ENCODE assay signal across 26 cellular contexts in genomic region chr1:109704173-109704572, GRCh38. TPM values are rescaled to one million over a fixed set of nuclear protein-coding genes. Genes with fewer than 3 reads are reported as not detected.
DNase-seq lines count a peak whose midpoint lies in the region; ATAC-seq, FAIRE-seq and TF ChIP-seq lines count a peak whose summit lies in the region.
"Had no signal": no experiment of that assay in that cellular context is flagged by ENCODE, and none has a peak within 500 bp of the region (broad histone marks: within the 10 kb centered on the region; RNA-seq: fewer than 3 reads in every experiment).

No MANE protein-coding gene starts in this region.

- no peak overlapping the region for H4K5ac ChIP-seq in H9 (ENCODE audit: insufficient read length, low read depth, low read length)

- DNase-seq in Ammon's horn (ENCODE audit: low spot score) (peak; percentile 0), H9 (no peak), GM12878 (ENCODE audit: low read depth, low spot score) (no peak), iPS-NIHi7 (ENCODE audit: extremely low spot score) (peak; percentile 22), kidney glomerular epithelial cell (lab: John Stamatoyannopoulos, UW) (no peak)
- DNase-seq in activated CD8-positive, alpha-beta T cell treated with anti-CD3 and anti-CD28 coated beads for 36 hours = no peak
- DNase-seq: activated CD4-positive, CD25-positive, alpha-beta regulatory T cell; activated naive CD8-positive, alpha-beta T cell treated with anti-CD3 and anti-CD28 coated beads for 36 hours; dorsolateral prefrontal cortex; MM.1S; NCI-H1930; NCI-H510A treated with DMSO at 0.1 percent for 48 hours; SHP77; stimulated activated naive CD8-positive, alpha-beta T cell treated with anti-CD3 and anti-CD28 coated beads, Interleukin-15, amount 100 ng/mL, for 72 hours had no signal

- H3K14ac ChIP-seq in H9 (ENCODE audit: insufficient read depth, low read length) = no peak overlapping the region

- no peaks in the 10 kb centered on the region for H3K27me3 ChIP-seq in H9 (ENCODE audit: insufficient read depth, low read length)
- H3K27me3 ChIP-seq in GM12878 (replicated peaks in 1 of 2; ENCODE audit: control insufficient read depth in 2 of 2, insufficient read depth in 2 of 2, low read length in 1 of 2) = no peaks in the 10 kb centered on the region
- H3K27me3 ChIP-seq: dorsolateral prefrontal cortex, esophagus muscularis mucosa had no signal

- no peak for TF ChIP-seq EP300 in GM12878 (IDR thresholded peaks at IDR 0.05; ENCODE audit: borderline replicate concordance in 1 of 2, control insufficient read depth in 1 of 2, low read depth in 2 of 2, low read length in 2 of 2)

- no TSS peak for BruUV-seq in GM12878 (replicated peaks; lab: Mats Ljungman, UMichigan)

- TF ChIP-seq RAD21 in GM12878 (IDR thresholded peaks at IDR 0.05; ENCODE audit: insufficient read depth, low read depth, low read length) = 0 out of 2 replicates have a peak, but pooled peaks have one; percentile 21

- no peak for TF ChIP-seq POLR2A in GM12878 (IDR thresholded peaks at IDR 0.05; ENCODE audit: low read depth, low read length)

- H3K4me1 Mint-ChIP-seq in H9 = peaks cover 0 to 3% of the 10 kb centered on the region in 2 experiments; a peak in 2 of 4 replicates
- no peaks in the 10 kb centered on the region for H3K4me1 Mint-ChIP-seq in activated CD8-positive, alpha-beta T cell treated with anti-CD3 and anti-CD28 coated beads for 36 hours (ENCODE audit: low read depth)
- H3K4me1 Mint-ChIP-seq: activated naive CD8-positive, alpha-beta T cell treated with anti-CD3 and anti-CD28 coated beads for 36 hours; brain; stimulated activated naive CD8-positive, alpha-beta T cell treated with anti-CD3 and anti-CD28 coated beads, Interleukin-15, amount 100 ng/mL, for 72 hours had no signal

- POLR2A ChIA-PET in GM12878 (lab: Charles Lee) = no interaction called here
- POLR2A ChIA-PET in activated CD8-positive, alpha-beta T cell treated with anti-CD3 and anti-CD28 coated beads for 36 hours (lab: Charles Lee) = no interaction called here

- H4K8ac ChIP-seq in H9 (replicated peaks; ENCODE audit: insufficient read length, low read depth, low read length) = no peak overlapping the region

- H2AFZ ChIP-seq in H9 (ENCODE audit: low read length) = no peak overlapping the region
- H2AFZ ChIP-seq in GM12878 (ENCODE audit: control insufficient read depth, low read depth, low read length) = no peak overlapping the region

- no peak overlapping the region for H3K4ac ChIP-seq in H9 (ENCODE audit: low read depth, low read length)

- H3K4me3 Mint-ChIP-seq in H9 = no peak overlapping the region
- H3K4me3 Mint-ChIP-seq in activated CD8-positive, alpha-beta T cell treated with anti-CD3 and anti-CD28 coated beads for 36 hours = no peak overlapping the region
- H3K4me3 Mint-ChIP-seq: activated naive CD8-positive, alpha-beta T cell treated with anti-CD3 and anti-CD28 coated beads for 36 hours; brain; stimulated activated naive CD8-positive, alpha-beta T cell treated with anti-CD3 and anti-CD28 coated beads, Interleukin-15, amount 100 ng/mL, for 72 hours; T-helper 1 cell treated with Interleukin-12 subunit alpha and Interleukin-12 subunit beta and Interleukin-4 antibody, amounts not matched to agents 30 μg/mL and 1 μg/mL, for 36 hours had no signal

- no peak overlapping the region for H4K91ac ChIP-seq in H9 (ENCODE audit: insufficient read length, low read depth, low read length)

- in situ Hi-C loops in GM12878 (cut with MboI) = no loop called here

- WGBS in H9 (ENCODE audit: extremely low coverage, insufficient read length, low lambda C conversion rate) = no CpG with 5 or more reads among the region's 8 CpGs
- 55% methylated on average over 8 of the region's 8 CpGs for WGBS in GM12878 (ENCODE audit: insufficient coverage, insufficient replicate concordance, low lambda C conversion rate, missing lambda C conversion rate)

- FAIRE-seq in GM12878 (lab: Jason Lieb, UNC) = no peak
- FAIRE-seq: GM12892 had no signal

- no peaks in the 10 kb centered on the region for H3K9me3 ChIP-seq in H9 (ENCODE audit: control insufficient read depth, low read depth, low read length)
- H3K9me3 ChIP-seq in GM12878 (replicated peaks; ENCODE audit: control insufficient read depth, insufficient read depth, low read length) = peaks cover 1% of the 10 kb centered on the region; the same call in 2 of the 3 replicates
- H3K9me3 ChIP-seq: esophagus muscularis mucosa had no signal

- no peak overlapping the region for H3K4me2 ChIP-seq in H9 (ENCODE audit: insufficient read depth, insufficient read length, low read length)
- no peak overlapping the region for H3K4me2 ChIP-seq in GM12878 (ENCODE audit: control insufficient read depth, insufficient read depth)

- H3K56ac ChIP-seq in H9 (ENCODE audit: insufficient read length, low read depth, low read length) = no peak overlapping the region

- H3K27ac ChIP-seq in H9 (ENCODE audit: insufficient read length, low read depth, low read length) (no peak overlapping the region), GM12878 (ENCODE audit: control insufficient read depth, insufficient read depth) (no peak overlapping the region)
- H3K27ac ChIP-seq: dorsolateral prefrontal cortex, esophagus muscularis mucosa had no signal

- H2BK12ac ChIP-seq in H9 (ENCODE audit: insufficient read length, low read depth, low read length) = no peak overlapping the region

- H3K9me3 Mint-ChIP-seq in H9 = peaks cover 19 to 32% of the 10 kb centered on the region in 2 experiments
- peaks cover 14% of the 10 kb centered on the region for H3K9me3 Mint-ChIP-seq in activated CD8-positive, alpha-beta T cell treated with anti-CD3 and anti-CD28 coated beads for 36 hours

- H3K79me2 ChIP-seq in H9 (ENCODE audit: insufficient read depth, low read length) (no peaks in the 10 kb centered on the region), GM12878 (ENCODE audit: control insufficient read depth, insufficient read depth, low read length) (no peaks in the 10 kb centered on the region)

- no peak overlapping the region for H2BK120ac ChIP-seq in H9 (ENCODE audit: low read depth, low read length, poor library complexity, severe bottlenecking)

- intact Hi-C loops in GM12878 (cut with micrococcal nuclease; ENCODE audit: unreplicated experiment) = no loop called here
- intact Hi-C loops in activated CD8-positive, alpha-beta T cell treated with anti-CD3 and anti-CD28 coated beads for 36 hours (cut with micrococcal nuclease) = no loop called here

- peaks cover 7 to 21% (median 9%) of the 10 kb centered on the region in 3 experiments; a peak in 6 of 7 replicates for H3K36me3 Mint-ChIP-seq in H9 (ENCODE audit: insufficient read depth in 1 of 3, low read depth in 3 of 3)
- H3K36me3 Mint-ChIP-seq in activated CD8-positive, alpha-beta T cell treated with anti-CD3 and anti-CD28 coated beads for 36 hours (ENCODE audit: low read depth) = peaks cover 9% of the 10 kb centered on the region
- H3K36me3 Mint-ChIP-seq: activated naive CD8-positive, alpha-beta T cell treated with anti-CD3 and anti-CD28 coated beads for 36 hours had no signal

- no peak overlapping the region for H2AK5ac ChIP-seq in H9 (ENCODE audit: insufficient read length, low read length)

- H3K27ac Mint-ChIP-seq in H9 = no peak overlapping the region
- no peak overlapping the region for H3K27ac Mint-ChIP-seq in activated CD8-positive, alpha-beta T cell treated with anti-CD3 and anti-CD28 coated beads for 36 hours
- H3K27ac Mint-ChIP-seq: activated naive CD8-positive, alpha-beta T cell treated with anti-CD3 and anti-CD28 coated beads for 36 hours; brain; stimulated activated naive CD8-positive, alpha-beta T cell treated with anti-CD3 and anti-CD28 coated beads, Interleukin-15, amount 100 ng/mL, for 72 hours; T-helper 1 cell treated with Interleukin-12 subunit alpha and Interleukin-12 subunit beta and Interleukin-4 antibody, amounts not matched to agents 30 μg/mL and 1 μg/mL, for 36 hours had no signal

- no peak overlapping the region for H2BK5ac ChIP-seq in H9 (ENCODE audit: insufficient read length, low read length)

- SMC1A ChIA-PET in GM12878 (lab: Charles Lee; ENCODE audit: uncharacterized antibody, unreplicated experiment) = no interaction called here

- CTCF ChIA-PET in GM12878 (lab: Yijun Ruan, JAX) = interaction anchor here (0.6 to 0.9 kb wide), 3 partner anchors 61 to 66 kb away, joined by 3 read pairs; no protein-coding TSS in a partner anchor
- CTCF ChIA-PET in activated CD8-positive, alpha-beta T cell treated with anti-CD3 and anti-CD28 coated beads for 36 hours (lab: Charles Lee) = interaction anchor here (1.0 kb wide), 1 partner anchor 210 kb away, joined by 3 read pairs; the partner anchor contains the start of gene CYB561D1

- H3K9ac ChIP-seq in H9 (ENCODE audit: extremely low read depth, insufficient read length, low read length) (no peak overlapping the region), GM12878 (ENCODE audit: control insufficient read depth, insufficient read depth, low read length) (no peak overlapping the region)

- no peak overlapping the region for H3K4me3 ChIP-seq in GM12878
- H3K4me3 ChIP-seq: dorsolateral prefrontal cortex, esophagus muscularis mucosa, lung had no signal

- RAD21 ChIA-PET in GM12878 (lab: Charles Lee; ENCODE audit: unreplicated experiment) = interaction anchor here (1.0 kb wide), 1 partner anchor 64 kb away, joined by 3 read pairs; no protein-coding TSS in a partner anchor

- no peak for ATAC-seq in GM12878
- ATAC-seq in activated CD8-positive, alpha-beta T cell treated with anti-CD3 and anti-CD28 coated beads for 36 hours = no peak
- ATAC-seq in HG03196 (IDR thresholded peaks at IDR 0.05; ENCODE audit: unreplicated experiment) = no peak
- ATAC-seq in HG03097 (IDR thresholded peaks at IDR 0.05; ENCODE audit: low FRiP score, unreplicated experiment) = no peak
- ATAC-seq: sciatic nerve; stimulated activated naive CD8-positive, alpha-beta T cell treated with anti-CD3 and anti-CD28 coated beads, Interleukin-15, amount 100 ng/mL, for 72 hours had no signal

- no peaks in the 10 kb centered on the region for H3K23me2 ChIP-seq in H9 (ENCODE audit: insufficient read length, low read depth, low read length, poor library complexity, severe bottlenecking)

- H4K20me1 ChIP-seq in H9 (ENCODE audit: control insufficient read depth, insufficient read depth, insufficient read length) (no peaks in the 10 kb centered on the region), GM12878 (ENCODE audit: control insufficient read depth, insufficient read depth) (no peaks in the 10 kb centered on the region)

- TF ChIP-seq CTCF in H9 (conservative IDR thresholded peaks at IDR 0.05) (peak; percentile 43; the same call in 2 of the 3 replicates), GM12878 (IDR thresholded peaks at IDR 0.05 in 2 of 3, conservative IDR thresholded peaks at IDR 0.05 in 1 of 3; ENCODE audit: control insufficient read depth in 2 of 3, extremely low read depth in 1 of 3, insufficient read depth in 1 of 3, low read depth in 3 of 3, low read length in 3 of 3) (peak in 1 of 3 experiments; percentile 6; a peak in 2 of 6 replicates)
- no peak for TF ChIP-seq CTCF in activated CD8-positive, alpha-beta T cell treated with anti-CD3 and anti-CD28 coated beads for 36 hours (IDR thresholded peaks at IDR 0.05)

- H3K18ac ChIP-seq in H9 (ENCODE audit: insufficient read length, low read depth, low read length) = no peak overlapping the region

- no peak overlapping the region for H3K23ac ChIP-seq in H9 (ENCODE audit: insufficient read length, low read depth, low read length)

- H3K27me3 Mint-ChIP-seq in H9 (ENCODE audit: low read depth) = peaks cover 13% of the 10 kb centered on the region
- H3K27me3 Mint-ChIP-seq in activated CD8-positive, alpha-beta T cell treated with anti-CD3 and anti-CD28 coated beads for 36 hours = no peaks in the 10 kb centered on the region
- H3K27me3 Mint-ChIP-seq: stimulated activated naive CD8-positive, alpha-beta T cell treated with anti-CD3 and anti-CD28 coated beads, Interleukin-15, amount 100 ng/mL, for 72 hours had no signal

- no peak overlapping the region for H2BK15ac ChIP-seq in H9 (ENCODE audit: low read depth, low read length)

- H3K4me1 ChIP-seq in H9 (ENCODE audit: insufficient read depth, low read length) = no peaks in the 10 kb centered on the region
- H3K4me1 ChIP-seq in GM12878 (ENCODE audit: control insufficient read depth, insufficient read depth, low read length) = no peaks in the 10 kb centered on the region
- H3K4me1 ChIP-seq: esophagus muscularis mucosa had no signal

- H3T11ph ChIP-seq in H9 (ENCODE audit: low read length) = no peak overlapping the region

- no peaks in the 10 kb centered on the region for H3K36me3 ChIP-seq in GM12878 (ENCODE audit: control insufficient read depth in 2 of 2, insufficient read depth in 2 of 2, low read length in 1 of 2)
- H3K36me3 ChIP-seq: esophagus muscularis mucosa had no signal

- H2BK20ac ChIP-seq in H9 (ENCODE audit: low read depth, low read length, poor library complexity, severe bottlenecking) = no peak overlapping the region

- H3K79me1 ChIP-seq in H9 (ENCODE audit: insufficient read depth, low read depth, low read length, poor library complexity, severe bottlenecking) = no peaks in the 10 kb centered on the region

RNA-seq across cellular contexts. Expression of gene GSTM5, which starts 7.9 kb away (rescaled TPM):
- total RNA-seq in H9 (2021) (not detected in 2 replicates), GM12878 (2014; rRNA removed) (0.28 TPM in 1 of 2 replicates, not detected in the other), GM12878 (2014; rRNA removed; fragmentation: Illumina TruSeq; extraction: Trizol) (0.13 and 0.18 TPM in 2 replicates), GM12878 (2021) (0.26 and 0.40 TPM in 2 replicates)
- total RNA-seq in GM12878 (2013; cell fraction: nucleolus; rRNA removed) = 1.5 and 2.6 TPM in 2 replicates
- 1.1 TPM for polyA plus RNA-seq in GM12878 (2011; ENCODE audit: low read depth)
- polyA plus RNA-seq in GM12878 (2011; rRNA removed) (0.10 and 0.23 TPM in 2 replicates), GM12878 (2014; fragmentation: Illumina TruSeq; extraction: Trizol) (0.34 and 0.92 TPM in 2 replicates), GM12878 (2014; fragmentation: Nextera tagmentation; extraction: Ambion mirVana) (under 1 TPM; 0.24 to 0.32 TPM), GM12878 (2014; rRNA removed) (0.19 and 0.27 TPM in 2 replicates), GM12878 (2016; fragmentation: Nextera tagmentation; extraction: Ambion mirVana) (under 1 TPM in 1 of 2 experiments, not detected in 1; 0.37 TPM)
- 0.09 and 0.15 TPM in 2 replicates for polyA plus RNA-seq in GM12878 (2011; cell fraction: cytosol; rRNA removed)
- 0.16 and 0.28 TPM in 2 replicates for polyA plus RNA-seq in GM12878 (2011; cell fraction: nucleus; rRNA removed)
- 1.0 and 1.2 TPM in 2 replicates for polyA plus RNA-seq in GM12878 (2012)
- 0.15 and 0.36 TPM in 2 replicates for polyA minus RNA-seq in GM12878 (2011; rRNA and poly(A)+ RNA removed)
- polyA minus RNA-seq in GM12878 (2011; cell fraction: cytosol; rRNA and poly(A)+ RNA removed) = not detected in 2 replicates
- polyA minus RNA-seq in GM12878 (2011; cell fraction: nucleus; rRNA and poly(A)+ RNA removed) = 0.24 and 1.2 TPM in 2 replicates
- total RNA-seq in activated CD8-positive, alpha-beta T cell treated with anti-CD3 and anti-CD28 coated beads for 36 hours = under 1 TPM; 0.49 to 0.50 TPM
- total RNA-seq: glomerular endothelial cell, myocyte had no signal

RNA-seq across cellular contexts. Expression of gene GSTM1, which starts 16.6 kb away (rescaled TPM):
- total RNA-seq in H9 (2021) (19.5 and 20.7 TPM in 2 replicates), GM12878 (2014; rRNA removed) (16.0 and 16.6 TPM in 2 replicates), GM12878 (2014; rRNA removed; fragmentation: Illumina TruSeq; extraction: Trizol) (21.3 and 21.4 TPM in 2 replicates), GM12878 (2021) (32.4 and 33.5 TPM in 2 replicates)
- total RNA-seq in GM12878 (2013; cell fraction: nucleolus; rRNA removed) = 18.1 and 24.5 TPM in 2 replicates
- polyA plus RNA-seq in GM12878 (2011; ENCODE audit: low read depth) = 45.6 TPM
- polyA plus RNA-seq in GM12878 (2011; rRNA removed) (21.0 and 38.6 TPM in 2 replicates), GM12878 (2014; fragmentation: Illumina TruSeq; extraction: Trizol) (40.9 and 60.1 TPM in 2 replicates), GM12878 (2014; fragmentation: Nextera tagmentation; extraction: Ambion mirVana) (10 to 100 TPM; 66.7 to 75.6 TPM), GM12878 (2014; rRNA removed) (36.6 and 39.1 TPM in 2 replicates), GM12878 (2016; fragmentation: Nextera tagmentation; extraction: Ambion mirVana) (10 to 100 TPM; 54.1 to 56.6 TPM)
- 55.3 and 58.1 TPM in 2 replicates for polyA plus RNA-seq in GM12878 (2011; cell fraction: cytosol; rRNA removed)
- 23.7 and 32.3 TPM in 2 replicates for polyA plus RNA-seq in GM12878 (2011; cell fraction: nucleus; rRNA removed)
- polyA plus RNA-seq in GM12878 (2012) = 45.2 and 55.4 TPM in 2 replicates
- polyA minus RNA-seq in GM12878 (2011; rRNA and poly(A)+ RNA removed) = 27.6 and 38.4 TPM in 2 replicates
- polyA minus RNA-seq in GM12878 (2011; cell fraction: cytosol; rRNA and poly(A)+ RNA removed) = 7.6 and 8.4 TPM in 2 replicates
- 8.7 and 12.6 TPM in 2 replicates for polyA minus RNA-seq in GM12878 (2011; cell fraction: nucleus; rRNA and poly(A)+ RNA removed)
- total RNA-seq in activated CD8-positive, alpha-beta T cell treated with anti-CD3 and anti-CD28 coated beads for 36 hours = 10 to 100 TPM; 47.9 to 49.6 TPM
- total RNA-seq: activated naive CD8-positive, alpha-beta T cell treated with anti-CD3 and anti-CD28 coated beads for 36 hours; glomerular endothelial cell; lung; osteoblast; urinary bladder had no signal

RNA-seq across cellular contexts. Expression of gene GSTM2, which starts 36.3 kb away (rescaled TPM):
- 14.9 and 15.3 TPM in 2 replicates for total RNA-seq in H9 (2021)
- total RNA-seq in GM12878 (2013; cell fraction: nucleolus; rRNA removed) = 67.1 and 70.5 TPM in 2 replicates
- 10.5 and 11.4 TPM in 2 replicates for total RNA-seq in GM12878 (2014; rRNA removed)
- total RNA-seq in GM12878 (2014; rRNA removed; fragmentation: Illumina TruSeq; extraction: Trizol) = 9.9 and 13.5 TPM in 2 replicates
- 21.6 and 23.3 TPM in 2 replicates for total RNA-seq in GM12878 (2021)
- 68.5 TPM for polyA plus RNA-seq in GM12878 (2011; ENCODE audit: low read depth)
- polyA plus RNA-seq in GM12878 (2011; rRNA removed) = 4.8 and 8.3 TPM in 2 replicates
- 6.3 and 7.1 TPM in 2 replicates for polyA plus RNA-seq in GM12878 (2011; cell fraction: cytosol; rRNA removed)
- polyA plus RNA-seq in GM12878 (2011; cell fraction: nucleus; rRNA removed) = 46.8 and 76.5 TPM in 2 replicates
- polyA plus RNA-seq in GM12878 (2012) = 62.3 and 69.9 TPM in 2 replicates
- polyA plus RNA-seq in GM12878 (2014; fragmentation: Illumina TruSeq; extraction: Trizol) = 31.8 and 32.0 TPM in 2 replicates
- 10 to 100 TPM; 29.6 to 30.4 TPM for polyA plus RNA-seq in GM12878 (2014; fragmentation: Nextera tagmentation; extraction: Ambion mirVana)
- 28.1 and 32.3 TPM in 2 replicates for polyA plus RNA-seq in GM12878 (2014; rRNA removed)
- polyA plus RNA-seq in GM12878 (2016; fragmentation: Nextera tagmentation; extraction: Ambion mirVana) = 10 to 100 TPM; 12.7 to 17.1 TPM
- polyA minus RNA-seq in GM12878 (2011; rRNA and poly(A)+ RNA removed) = 3.0 and 4.2 TPM in 2 replicates
- polyA minus RNA-seq in GM12878 (2011; cell fraction: cytosol; rRNA and poly(A)+ RNA removed) = 1.1 TPM in 1 of 2 replicates, not detected in the other
- polyA minus RNA-seq in GM12878 (2011; cell fraction: nucleus; rRNA and poly(A)+ RNA removed) = 5.8 and 6.2 TPM in 2 replicates
- 10 to 100 TPM; 13.6 to 16.2 TPM for total RNA-seq in activated CD8-positive, alpha-beta T cell treated with anti-CD3 and anti-CD28 coated beads for 36 hours

RNA-seq across cellular contexts. Expression of gene GSTM3, which starts 36.7 kb away (rescaled TPM):
- total RNA-seq in H9 (2021) (2.7 and 3.5 TPM in 2 replicates), GM12878 (2014; rRNA removed) (not detected in 2 replicates), GM12878 (2014; rRNA removed; fragmentation: Illumina TruSeq; extraction: Trizol) (not detected in 2 replicates), GM12878 (2021) (not detected in 2 replicates)
- total RNA-seq in GM12878 (2013; cell fraction: nucleolus; rRNA removed) = not detected in 2 replicates
- 4.7 TPM for polyA plus RNA-seq in GM12878 (2011; ENCODE audit: low read depth)
- polyA plus RNA-seq in GM12878 (2011; rRNA removed) (not detected in 2 replicates), GM12878 (2014; fragmentation: Illumina TruSeq; extraction: Trizol) (not detected in 2 replicates), GM12878 (2014; fragmentation: Nextera tagmentation; extraction: Ambion mirVana) (not detected), GM12878 (2014; rRNA removed) (not detected in 2 replicates), GM12878 (2016; fragmentation: Nextera tagmentation; extraction: Ambion mirVana) (not detected)
- not detected in 2 replicates for polyA plus RNA-seq in GM12878 (2011; cell fraction: cytosol; rRNA removed)
- not detected in 2 replicates for polyA plus RNA-seq in GM12878 (2011; cell fraction: nucleus; rRNA removed)
- polyA plus RNA-seq in GM12878 (2012) = 3.0 and 5.6 TPM in 2 replicates
- polyA minus RNA-seq in GM12878 (2011; rRNA and poly(A)+ RNA removed) = not detected in 2 replicates
- 2.0 TPM in 1 of 2 replicates, not detected in the other for polyA minus RNA-seq in GM12878 (2011; cell fraction: cytosol; rRNA and poly(A)+ RNA removed)
- 0.29 TPM in 1 of 2 replicates, not detected in the other for polyA minus RNA-seq in GM12878 (2011; cell fraction: nucleus; rRNA and poly(A)+ RNA removed)
- total RNA-seq in activated CD8-positive, alpha-beta T cell treated with anti-CD3 and anti-CD28 coated beads for 36 hours = 10 to 100 TPM; 40.8 to 42.0 TPM

RNA-seq across cellular contexts. Expression of gene GSTM4, which starts 48.3 kb away (rescaled TPM):
- total RNA-seq in H9 (2021) (22.0 and 24.6 TPM in 2 replicates), GM12878 (2014; rRNA removed) (14.3 and 15.1 TPM in 2 replicates), GM12878 (2014; rRNA removed; fragmentation: Illumina TruSeq; extraction: Trizol) (13.6 and 14.5 TPM in 2 replicates), GM12878 (2021) (20.4 and 21.4 TPM in 2 replicates)
- total RNA-seq in GM12878 (2013; cell fraction: nucleolus; rRNA removed) = 48.3 and 51.3 TPM in 2 replicates
- polyA plus RNA-seq in GM12878 (2011; ENCODE audit: low read depth) = 16.5 TPM
- polyA plus RNA-seq in GM12878 (2011; rRNA removed) (23.0 and 37.2 TPM in 2 replicates), GM12878 (2014; fragmentation: Illumina TruSeq; extraction: Trizol) (25.8 and 31.7 TPM in 2 replicates), GM12878 (2014; fragmentation: Nextera tagmentation; extraction: Ambion mirVana) (10 to 100 TPM; 16.9 to 17.0 TPM), GM12878 (2014; rRNA removed) (25.3 and 26.8 TPM in 2 replicates), GM12878 (2016; fragmentation: Nextera tagmentation; extraction: Ambion mirVana) (10 to 100 TPM; 25.6 to 27.7 TPM)
- 34.1 and 36.8 TPM in 2 replicates for polyA plus RNA-seq in GM12878 (2011; cell fraction: cytosol; rRNA removed)
- 35.2 and 44.5 TPM in 2 replicates for polyA plus RNA-seq in GM12878 (2011; cell fraction: nucleus; rRNA removed)
- 17.4 and 19.3 TPM in 2 replicates for polyA plus RNA-seq in GM12878 (2012)
- polyA minus RNA-seq in GM12878 (2011; rRNA and poly(A)+ RNA removed) = 18.4 and 20.5 TPM in 2 replicates
- 8.7 and 11.6 TPM in 2 replicates for polyA minus RNA-seq in GM12878 (2011; cell fraction: cytosol; rRNA and poly(A)+ RNA removed)
- polyA minus RNA-seq in GM12878 (2011; cell fraction: nucleus; rRNA and poly(A)+ RNA removed) = 20.7 and 26.0 TPM in 2 replicates
- 10 to 100 TPM in 1 of 2 experiments, 1 to 10 TPM in 1; 8.3 to 10.5 TPM for total RNA-seq in activated CD8-positive, alpha-beta T cell treated with anti-CD3 and anti-CD28 coated beads for 36 hours

Comparison
In these comparisons a context has a peak if more than half of its experiments do, and no peak if none do; other contexts are left out.
1. DNase-seq: peak in Ammon's horn (single experiment) and iPS-NIHi7 (single experiment); none in H9 (single experiment), GM12878 (single experiment), kidney glomerular epithelial cell (single experiment) and activated CD8-positive, alpha-beta T cell treated with anti-CD3 and anti-CD28 coated beads for 36 hours (single experiment).